ENCODE assay signal across 14 cellular contexts in genomic region chr21:34446946-34447345, GRCh38. TPM values are rescaled to one million over a fixed set of nuclear protein-coding genes. Genes with fewer than 3 reads are reported as not detected.
"Had no signal": no experiment of that assay in that cellular context is flagged by ENCODE, and none has a peak within 500 bp of the region (broad histone marks: within the 10 kb centered on the region; RNA-seq: fewer than 3 reads in every experiment).

No MANE protein-coding gene starts in this region.

RNA-seq across cellular contexts. Expression of gene SMIM34, which starts 23.2 kb away (rescaled TPM):
- total RNA-seq: chondrocyte, colonic mucosa, dermis microvascular lymphatic vessel endothelial cell, endodermal cell, esophagus mucosa, esophagus squamous epithelium, gastrocnemius medialis, glomerular endothelial cell, kidney epithelial cell, liver, mammary epithelial cell, mononuclear cell, myocyte had no signal
- polyA plus RNA-seq: keratinocyte, liver, mammary epithelial cell had no signal
